Comparison of ENCODE assay signal across 1 cellular context in genomic region chr22:39153220-39153860, GRCh38.
TF ChIP-seq lines count a peak whose summit lies in the region.

No MANE protein-coding gene starts in this region.

TF ChIP-seq in A549, 52 proteins besides CTCF, POLR2A, EP300 and RAD21:
- TF ChIP-seq, protein P1, sequence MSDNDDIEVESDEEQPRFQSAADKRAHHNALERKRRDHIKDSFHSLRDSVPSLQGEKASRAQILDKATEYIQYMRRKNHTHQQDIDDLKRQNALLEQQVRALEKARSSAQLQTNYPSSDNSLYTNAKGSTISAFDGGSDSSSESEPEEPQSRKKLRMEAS (IDR thresholded peaks at IDR 0.05), result no peak; the same call in 1 of the 2 replicates
- TF ChIP-seq E2F6 (IDR thresholded peaks at IDR 0.05; ENCODE audit: borderline replicate concordance, low read depth), result no peak
- no peak for TF ChIP-seq GATA3 (IDR thresholded peaks at IDR 0.05; ENCODE audit: borderline replicate concordance)
- TF ChIP-seq NPAS2 (CRISPR knock-in tag; IDR thresholded peaks at IDR 0.05; ENCODE audit: borderline replicate concordance), result no peak
- TF ChIP-seq KDM1A (IDR thresholded peaks at IDR 0.05; ENCODE audit: low read depth), result no peak
